In the genomic region with DNA sequence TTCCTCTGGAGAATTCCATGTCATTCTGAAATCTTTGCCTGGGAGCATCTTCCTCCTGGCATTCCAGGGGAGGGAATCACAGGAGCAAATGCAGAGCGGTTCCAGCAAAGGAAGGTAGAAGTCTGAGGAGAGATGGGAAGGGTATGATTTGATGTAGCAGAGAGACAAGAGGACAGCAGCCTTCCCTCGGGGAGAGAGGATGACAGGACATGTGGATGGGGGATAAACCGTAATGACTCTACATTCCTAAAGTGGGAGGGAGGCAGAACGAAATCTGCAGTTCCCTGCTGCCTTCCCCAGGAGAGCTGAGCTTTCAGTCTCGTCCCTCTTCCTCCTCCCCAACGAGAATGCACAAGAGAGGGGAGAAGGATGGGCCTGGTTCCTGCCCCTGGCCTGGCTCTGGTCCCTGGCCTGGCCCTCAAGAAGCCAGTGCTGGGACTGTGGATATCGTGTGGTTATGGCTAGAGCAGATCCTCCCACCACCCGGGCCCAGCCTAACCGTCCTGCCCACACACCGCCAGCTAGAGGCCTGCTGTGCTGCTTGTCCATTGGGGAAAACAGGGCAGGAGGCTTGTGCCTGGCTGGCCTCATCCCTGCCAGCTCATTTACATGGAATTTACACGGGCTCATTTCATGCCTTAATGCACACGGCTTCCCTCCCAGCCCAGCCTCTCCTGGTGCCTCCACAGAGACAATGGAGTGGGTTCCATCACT, we compare ENCODE assay signal across 9 cellular contexts. TPM values are rescaled to one million over a fixed set of nuclear protein-coding genes. Genes with fewer than 3 reads are reported as not detected.
DNase-seq lines count a peak whose midpoint lies in the region; ATAC-seq and TF ChIP-seq lines count a peak whose summit lies in the region.
"Had no signal": no experiment of that assay in that cellular context is flagged by ENCODE, and none has a peak within 500 bp of the region (broad histone marks: within the 10 kb centered on the region; RNA-seq: fewer than 3 reads in every experiment).

No MANE protein-coding gene starts in this region.

- dilution Hi-C loops in mammary epithelial cell (cut with HindIII; ENCODE audit: low sequenced_read_pairs), result no loop called here

- peak overlapping the region; percentile 34 for H3K9ac ChIP-seq in mammary epithelial cell (ENCODE audit: insufficient read depth, low read length)

- H2AFZ ChIP-seq in mammary epithelial cell (ENCODE audit: low read depth, low read length), result peak overlapping the region; percentile 81

- ATAC-seq in HG03432 (IDR thresholded peaks at IDR 0.05; ENCODE audit: unreplicated experiment) (no peak), GM21360 (IDR thresholded peaks at IDR 0.05; ENCODE audit: unreplicated experiment) (no peak)

- H3K27ac Mint-ChIP-seq in neural crest cell (ENCODE audit: unreplicated experiment), result peak overlapping the region; percentile 83

- intact Hi-C loops in mammary epithelial cell (cut with micrococcal nuclease), result loop anchor here (1.0 to 2.0 kb wide), 3 partner anchors 10 to 26 kb away; partner anchors contain the start of gene SEMA7A

- H3K36me3 Mint-ChIP-seq in neural crest cell (ENCODE audit: low read depth), result no peaks in the 10 kb centered on the region

- H3K79me2 ChIP-seq in mammary epithelial cell (ENCODE audit: insufficient read depth, low read length), result no peaks in the 10 kb centered on the region

- CTCF ChIA-PET in mammary epithelial cell (lab: Charles Lee; ENCODE audit: low non-redundant PET), result interaction anchor here (0.6 kb wide), 1 partner anchor 214 kb away, joined by 4 read pairs; no protein-coding TSS in a partner anchor

- H3K9me3 ChIP-seq in mammary epithelial cell (replicated peaks; ENCODE audit: insufficient read depth, low read length), result no peaks in the 10 kb centered on the region

- H3K4me1 ChIP-seq in mammary epithelial cell (ENCODE audit: insufficient read depth, low read length), result peaks cover 30% of the 10 kb centered on the region

- BruUV-seq in mammary epithelial cell (replicated peaks; lab: Mats Ljungman, UMichigan), result TSS peak; percentile 55

- H3K4me1 Mint-ChIP-seq in neural crest cell, result peaks cover 32% of the 10 kb centered on the region

- H3K36me3 ChIP-seq in mammary epithelial cell (ENCODE audit: insufficient read depth, low read length), result peaks cover 9% of the 10 kb centered on the region

- DNase-seq in Caki2 (ENCODE audit: low read depth) (peak; percentile 77), mammary epithelial cell (peak; percentile 88), neural crest cell (ENCODE audit: low read depth, low spot score) (peak; percentile 30)
- no peak for DNase-seq in stimulated activated CD4-positive, alpha-beta T cell treated with anti-CD3 and anti-CD28 coated beads, Interleukin-4, amount 100 ng/mL, for 24 hours
- no peak for DNase-seq in stimulated activated CD4-positive, alpha-beta T cell treated with anti-CD3 and anti-CD28 coated beads, Interleukin-4, amount 100 ng/mL, for 4 hours
- DNase-seq: activated CD8-positive, alpha-beta memory T cell treated with anti-CD3 and anti-CD28 coated beads, Interleukin-2, amount 50 U/mL, for 4 hours had no signal

- no peak overlapping the region for H3K4me3 Mint-ChIP-seq in neural crest cell

- no peaks in the 10 kb centered on the region for H3K9me3 Mint-ChIP-seq in neural crest cell

- H3K27me3 ChIP-seq in mammary epithelial cell (ENCODE audit: insufficient read depth, low read length), result no peaks in the 10 kb centered on the region

- H4K20me1 ChIP-seq in mammary epithelial cell (ENCODE audit: insufficient read depth, low read length), result no peaks in the 10 kb centered on the region

- H3K27me3 Mint-ChIP-seq in neural crest cell (ENCODE audit: low read depth), result no peaks in the 10 kb centered on the region

- peak overlapping the region; percentile 56 for H3K27ac ChIP-seq in mammary epithelial cell (ENCODE audit: insufficient read depth, low read depth, low read length)

- peak overlapping the region; percentile 61 for H3K4me2 ChIP-seq in mammary epithelial cell (ENCODE audit: insufficient read depth, low read depth, low read length)

- WGBS in mammary epithelial cell (ENCODE audit: low coverage, missing lambda C conversion rate), result 4% methylated on average over 9 of the region's 12 CpGs

- no peak overlapping the region for H3K4me3 ChIP-seq in mammary epithelial cell (replicated peaks in 1 of 3; ENCODE audit: insufficient read depth in 1 of 3, low read depth in 2 of 3, low read length in 3 of 3)

- TF ChIP-seq CTCF in mammary epithelial cell (conservative IDR thresholded peaks at IDR 0.05 in 1 of 2, IDR thresholded peaks at IDR 0.05 in 1 of 2; ENCODE audit: extremely low read depth in 1 of 2, insufficient read depth in 1 of 2, low read depth in 1 of 2, low read length in 2 of 2) (peak in 1 of 2 donors; percentile 17), neural crest cell (conservative IDR thresholded peaks at IDR 0.05) (no peak)

- peak; percentile 14; the same call in 1 of the 2 replicates for TF ChIP-seq RAD21 in Ishikawa (IDR thresholded peaks at IDR 0.05; ENCODE audit: low read depth)

- TF ChIP-seq EP300 in Ishikawa (IDR thresholded peaks at IDR 0.05; ENCODE audit: borderline replicate concordance), result peak; percentile 71; the same call in 1 of the 2 replicates

- in situ Hi-C loops in Caki2 (cut with HindIII; ENCODE audit: low pct_unique_long_range_greater_than_20kb, low sequenced_read_pairs), result no loop called here
- in situ Hi-C loops in mammary epithelial cell (cut with MboI; ENCODE audit: low sequenced_read_pairs in 2 of 2), result no loop called here

TF ChIP-seq in Ishikawa, 13 proteins besides CTCF, POLR2A, EP300 and RAD21:
- TF ChIP-seq TAF1 (IDR thresholded peaks at IDR 0.05; ENCODE audit: low read depth) (no peak), CREB1 (IDR thresholded peaks at IDR 0.05; ENCODE audit: low read depth) (no peak), NFIC (IDR thresholded peaks at IDR 0.05) (peak; percentile 78), TCF12 (IDR thresholded peaks at IDR 0.05; ENCODE audit: low read depth) (peak; percentile 74), CEBPB (IDR thresholded peaks at IDR 0.05) (no peak), EGR1 (IDR thresholded peaks at IDR 0.05) (peak; percentile 61), TEAD4 (IDR thresholded peaks at IDR 0.05) (peak; percentile 89), ZBTB7A (IDR thresholded peaks at IDR 0.05; ENCODE audit: low read depth) (no peak), FOXM1 (IDR thresholded peaks at IDR 0.05; ENCODE audit: borderline replicate concordance, low read depth) (no peak), REST (IDR thresholded peaks at IDR 0.05; ENCODE audit: low read depth) (no peak), YY1 (IDR thresholded peaks at IDR 0.05; ENCODE audit: low read depth) (0 out of 2 replicates have a peak, but pooled peaks have one; percentile 48)
- TF ChIP-seq, protein P1, sequence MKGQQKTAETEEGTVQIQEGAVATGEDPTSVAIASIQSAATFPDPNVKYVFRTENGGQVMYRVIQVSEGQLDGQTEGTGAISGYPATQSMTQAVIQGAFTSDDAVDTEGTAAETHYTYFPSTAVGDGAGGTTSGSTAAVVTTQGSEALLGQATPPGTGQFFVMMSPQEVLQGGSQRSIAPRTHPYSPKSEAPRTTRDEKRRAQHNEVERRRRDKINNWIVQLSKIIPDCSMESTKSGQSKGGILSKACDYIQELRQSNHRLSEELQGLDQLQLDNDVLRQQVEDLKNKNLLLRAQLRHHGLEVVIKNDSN (IDR thresholded peaks at IDR 0.05), result no peak; the same call in 1 of the 2 replicates
- TF ChIP-seq, protein P2, sequence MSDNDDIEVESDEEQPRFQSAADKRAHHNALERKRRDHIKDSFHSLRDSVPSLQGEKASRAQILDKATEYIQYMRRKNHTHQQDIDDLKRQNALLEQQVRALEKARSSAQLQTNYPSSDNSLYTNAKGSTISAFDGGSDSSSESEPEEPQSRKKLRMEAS (IDR thresholded peaks at IDR 0.05), result peak; percentile 57; the same call in 1 of the 2 replicates

RNA-seq across cellular contexts. Expression of gene SEMA7A, which starts 26.6 kb away (rescaled TPM):
- 0.96 and 3.8 TPM in 2 replicates for total RNA-seq in Caki2 (2014; rRNA removed; shearing (Covaris generic); ENCODE audit: low replicate concordance)
- 10 to 100 TPM in 1 of 2 donors, 1 to 10 TPM in 1; 4.2 to 17.5 TPM for total RNA-seq in mammary epithelial cell
- 10.0 TPM for polyA plus RNA-seq in mammary epithelial cell
- polyA minus RNA-seq in mammary epithelial cell, result 10.5 TPM
- 12.3 and 14.4 TPM in 2 replicates for total RNA-seq in neural crest cell

RNA-seq across cellular contexts. Expression of gene CYP11A1, which starts 39.7 kb away (rescaled TPM):
- not detected in 2 replicates for total RNA-seq in Caki2 (2014; rRNA removed; shearing (Covaris generic); ENCODE audit: low replicate concordance)
- total RNA-seq in mammary epithelial cell, result 1 to 10 TPM in 1 of 2 donors, not detected in 1; 2.3 TPM
- not detected for polyA plus RNA-seq in mammary epithelial cell
- not detected for polyA minus RNA-seq in mammary epithelial cell
- total RNA-seq in neural crest cell, result 0.77 and 1.0 TPM in 2 replicates

RNA-seq across cellular contexts. Expression of gene UBL7, which starts 53.8 kb away (rescaled TPM):
- 60.1 and 67.9 TPM in 2 replicates for total RNA-seq in Caki2 (2014; rRNA removed; shearing (Covaris generic); ENCODE audit: low replicate concordance)
- 10 to 100 TPM; 36.4 to 41.7 TPM for total RNA-seq in mammary epithelial cell
- polyA plus RNA-seq in mammary epithelial cell, result 42.9 TPM
- 43.0 TPM for polyA minus RNA-seq in mammary epithelial cell
- total RNA-seq in neural crest cell, result 43.7 and 50.1 TPM in 2 replicates

Comparison
In these comparisons a context has a peak if more than half of its experiments do, and no peak if none do; other contexts are left out.
1. DNase-seq: peak in Caki2 (single experiment), mammary epithelial cell (single experiment) and neural crest cell (single experiment); none in stimulated activated CD4-positive, alpha-beta T cell treated with anti-CD3 and anti-CD28 coated beads, Interleukin-4, amount 100 ng/mL, for 24 hours (single experiment) and stimulated activated CD4-positive, alpha-beta T cell treated with anti-CD3 and anti-CD28 coated beads, Interleukin-4, amount 100 ng/mL, for 4 hours (0 of 2).